ENCODE assay signal across 12 cellular contexts in the genomic region with DNA sequence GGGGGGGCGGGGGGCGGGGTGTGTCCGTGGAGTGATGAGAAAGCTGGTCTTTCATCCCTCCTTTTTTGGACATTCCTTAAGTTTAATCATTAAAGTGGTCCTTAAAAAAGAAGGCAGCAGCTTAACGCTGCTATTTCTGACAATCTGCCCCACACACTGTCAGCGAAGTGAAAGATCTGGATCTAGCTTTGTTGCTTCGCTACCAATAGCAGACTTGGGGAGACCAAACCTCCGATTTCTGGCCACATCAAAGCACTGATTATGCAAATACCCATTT. TPM values are rescaled to one million over a fixed set of nuclear protein-coding genes. Genes with fewer than 3 reads are reported as not detected.
DNase-seq lines count a peak whose midpoint lies in the region; ATAC-seq, FAIRE-seq and TF ChIP-seq lines count a peak whose summit lies in the region.
"Had no signal": no experiment of that assay in that cellular context is flagged by ENCODE, and none has a peak within 500 bp of the region (broad histone marks: within the 10 kb centered on the region; RNA-seq: fewer than 3 reads in every experiment).

No MANE protein-coding gene starts in this region.

- H3K4me3 ChIP-seq in heart right ventricle, result peak overlapping the region in 6 of 10 donors; percentile 8 to 39 (median 19)
- H3K4me3 ChIP-seq in mesenchymal stem cell (ENCODE audit: insufficient read depth in 1 of 2, low read depth in 1 of 2, low read length in 2 of 2), result peak overlapping the region in 1 of 2 experiments; percentile 67
- H3K4me3 ChIP-seq in urinary bladder (ENCODE audit: low read depth, low read length), result peak overlapping the region; percentile 27

- no peak overlapping the region for H3K14ac ChIP-seq in mesenchymal stem cell (ENCODE audit: low read length in 2 of 2)

- no peak overlapping the region for H4K91ac ChIP-seq in mesenchymal stem cell (ENCODE audit: low read length)

- H3K4me2 ChIP-seq in mesenchymal stem cell (ENCODE audit: low read length, poor library complexity, severe bottlenecking), result peak overlapping the region; percentile 70

- no peak overlapping the region for H3K27ac Mint-ChIP-seq in activated CD8-positive, alpha-beta T cell treated with anti-CD3 and anti-CD28 coated beads for 36 hours
- H3K27ac Mint-ChIP-seq: dendritic cell treated with granulocyte-macrophage colony-stimulating factor and Interleukin-4, amounts not matched to agents 40 ng/mL and 50 ng/mL, for 4 days had no signal

- H3K36me3 Mint-ChIP-seq in activated CD8-positive, alpha-beta T cell treated with anti-CD3 and anti-CD28 coated beads for 36 hours (ENCODE audit: low read depth), result peaks cover 8% of the 10 kb centered on the region

- H3K9me3 Mint-ChIP-seq in activated CD8-positive, alpha-beta T cell treated with anti-CD3 and anti-CD28 coated beads for 36 hours, result peaks cover 6% of the 10 kb centered on the region
- H3K9me3 Mint-ChIP-seq: dendritic cell treated with granulocyte-macrophage colony-stimulating factor and Interleukin-4, amounts not matched to agents 40 ng/mL and 50 ng/mL, for 4 days had no signal

- no peak overlapping the region for H3K23ac ChIP-seq in mesenchymal stem cell (ENCODE audit: low read length in 2 of 2)

- H3K27ac ChIP-seq in heart right ventricle (no peak overlapping the region), mesenchymal stem cell (ENCODE audit: low read length, poor library complexity, severe bottlenecking) (no peak overlapping the region), urinary bladder (ENCODE audit: low read depth) (no peak overlapping the region)

- H3K18ac ChIP-seq in mesenchymal stem cell (ENCODE audit: low read depth in 1 of 2, low read length in 2 of 2), result no peak overlapping the region

- POLR2A ChIA-PET in activated CD8-positive, alpha-beta T cell treated with anti-CD3 and anti-CD28 coated beads for 36 hours (lab: Charles Lee), result no interaction called here

- no peak overlapping the region for H3K4me3 Mint-ChIP-seq in activated CD8-positive, alpha-beta T cell treated with anti-CD3 and anti-CD28 coated beads for 36 hours

- DNase-seq in heart right ventricle, result no peak
- DNase-seq in left cardiac atrium, result no peak
- DNase-seq in activated CD8-positive, alpha-beta T cell treated with anti-CD3 and anti-CD28 coated beads for 36 hours, result peak; percentile 16
- no peak for DNase-seq in mesenchymal stem cell
- DNase-seq in urothelium cell line (ENCODE audit: low spot score), result no peak
- DNase-seq in ecto neural progenitor cell (ENCODE audit: low spot score), result no peak
- no peak for DNase-seq in GF-D8 (lab: John Stamatoyannopoulos, UW)
- DNase-seq: NCI-H1930; stimulated activated naive B cell treated with anti-CD40 and anti-IgM and Interleukin-4, amounts not matched to agents 10 μg/mL and 1 μg/mL and 100 μg/mL, for 72 hours had no signal

- no peak overlapping the region for H2AK5ac ChIP-seq in mesenchymal stem cell (ENCODE audit: low read length, severe bottlenecking)

- no peak overlapping the region for H4K8ac ChIP-seq in mesenchymal stem cell (ENCODE audit: low read length)

- H2AFZ ChIP-seq in mesenchymal stem cell (ENCODE audit: low read depth, low read length), result no peak overlapping the region

- CTCF ChIA-PET in activated CD8-positive, alpha-beta T cell treated with anti-CD3 and anti-CD28 coated beads for 36 hours (lab: Charles Lee), result interaction anchor here (1.7 to 5.8 kb wide), 2 partner anchors 12 to 182 kb away, joined by 6 to 65 read pairs; no protein-coding TSS in a partner anchor

- H3K9me3 ChIP-seq in heart right ventricle (peaks cover 0 to 4% (median 0%) of the 10 kb centered on the region in 11 donors), mesenchymal stem cell (ENCODE audit: control insufficient read depth, low read length) (peaks cover 3% of the 10 kb centered on the region)

- no peak for ATAC-seq in heart right ventricle
- no peak for ATAC-seq in left cardiac atrium
- ATAC-seq in activated CD8-positive, alpha-beta T cell treated with anti-CD3 and anti-CD28 coated beads for 36 hours, result no peak

- WGBS in heart right ventricle, 2 donors, result 2 to 5% methylated on average over 7 of the region's 7 CpGs
- 13% methylated on average over 3 of the region's 7 CpGs for WGBS in mesenchymal stem cell
- WGBS in urinary bladder, result 1% methylated on average over 7 of the region's 7 CpGs

- no peak overlapping the region for H3K4ac ChIP-seq in mesenchymal stem cell (ENCODE audit: low read depth in 1 of 2, low read length in 2 of 2)

- H3K4me1 ChIP-seq in heart right ventricle (peaks cover 10 to 38% (median 30%) of the 10 kb centered on the region in 9 donors), mesenchymal stem cell (ENCODE audit: control insufficient read depth, insufficient read depth, low read depth, low read length) (peaks cover 28% of the 10 kb centered on the region), urinary bladder (ENCODE audit: insufficient read depth) (peaks cover 2% of the 10 kb centered on the region)

- H3K36me3 ChIP-seq in heart right ventricle, result no peaks in the 10 kb centered on the region
- no peaks in the 10 kb centered on the region for H3K36me3 ChIP-seq in mesenchymal stem cell (ENCODE audit: control insufficient read depth in 1 of 2, insufficient read depth in 2 of 2, low read depth in 1 of 2, low read length in 2 of 2)
- no peaks in the 10 kb centered on the region for H3K36me3 ChIP-seq in urinary bladder (ENCODE audit: insufficient read depth)

- no peaks in the 10 kb centered on the region for H3K79me1 ChIP-seq in mesenchymal stem cell (replicated peaks; ENCODE audit: low read length, poor library complexity, severe bottlenecking)

- H2BK5ac ChIP-seq in mesenchymal stem cell (ENCODE audit: low read depth, low read length, poor library complexity, severe bottlenecking), result no peak overlapping the region

- peaks cover 75% of the 10 kb centered on the region for H3K27me3 Mint-ChIP-seq in activated CD8-positive, alpha-beta T cell treated with anti-CD3 and anti-CD28 coated beads for 36 hours

- no peak overlapping the region for H2BK12ac ChIP-seq in mesenchymal stem cell (ENCODE audit: low read length in 2 of 2)

- no peak overlapping the region for H2BK15ac ChIP-seq in mesenchymal stem cell (ENCODE audit: low read depth, poor library complexity, severe bottlenecking)

- H2BK120ac ChIP-seq in mesenchymal stem cell (ENCODE audit: low read depth, low read length), result no peak overlapping the region

- H3K27me3 ChIP-seq in heart right ventricle (peaks cover 40 to 100% (median 99%) of the 10 kb centered on the region in 7 donors), mesenchymal stem cell (ENCODE audit: control insufficient read depth in 1 of 2, insufficient read depth in 1 of 2, low read length in 2 of 2) (peaks cover 84 to 95% of the 10 kb centered on the region in 2 experiments)

- FAIRE-seq in urothelium cell line (lab: Jason Lieb, UNC), result no peak

- TF ChIP-seq CTCF in heart right ventricle (IDR thresholded peaks at IDR 0.05), result no peak
- no peak for TF ChIP-seq CTCF in activated CD8-positive, alpha-beta T cell treated with anti-CD3 and anti-CD28 coated beads for 36 hours (IDR thresholded peaks at IDR 0.05)

- peaks cover 32% of the 10 kb centered on the region for H3K4me1 Mint-ChIP-seq in activated CD8-positive, alpha-beta T cell treated with anti-CD3 and anti-CD28 coated beads for 36 hours (ENCODE audit: low read depth)

- intact Hi-C loops in heart right ventricle (cut with DNase I), result no loop called here
- intact Hi-C loops in left cardiac atrium (cut with DNase I), result no loop called here
- intact Hi-C loops in activated CD8-positive, alpha-beta T cell treated with anti-CD3 and anti-CD28 coated beads for 36 hours (cut with micrococcal nuclease), result loop anchor here (10.0 kb wide), 1 partner anchor 1875 kb away; no protein-coding TSS in a partner anchor

- no peak overlapping the region for H3K9ac ChIP-seq in mesenchymal stem cell (ENCODE audit: low read length)

RNA-seq across cellular contexts. Expression of a gene that starts 5.9 kb away (rescaled TPM):
- total RNA-seq in heart right ventricle (not detected), left cardiac atrium (not detected), urinary bladder (not detected)
- polyA plus RNA-seq in heart right ventricle (not detected), urinary bladder (not detected)
- under 1 TPM; 0.13 to 0.16 TPM for total RNA-seq in activated CD8-positive, alpha-beta T cell treated with anti-CD3 and anti-CD28 coated beads for 36 hours
- not detected for polyA plus RNA-seq in mesenchymal stem cell (2013, experiment 1 of 2)
- polyA plus RNA-seq in mesenchymal stem cell (2013, experiment 2 of 2), result not detected
- total RNA-seq: activated CD8-positive, alpha-beta memory T cell treated with anti-CD3 and anti-CD28 coated beads for 36 hours had no signal
